1 cellular context compared by ENCODE assay signal in genomic region chr12:54417712-54418440, GRCh38.
A peak's percentile ranks its signal among the peaks of the same experiment; 100 is the strongest.
TF ChIP-seq lines count a peak whose summit lies in the region.

No MANE protein-coding gene starts in this region.

TF ChIP-seq in SK-N-SH, 30 proteins besides CTCF, POLR2A, EP300 and RAD21 (continued from another document):
- TF ChIP-seq MAX (IDR thresholded peaks at IDR 0.05; ENCODE audit: low read depth) (no peak), ZBTB33 (IDR thresholded peaks at IDR 0.05; ENCODE audit: borderline replicate concordance, low read depth) (no peak), EZH2phosphoT487 (IDR thresholded peaks at IDR 0.05; ENCODE audit: borderline replicate concordance, low read depth) (no peak), GABPA (IDR thresholded peaks at IDR 0.05; ENCODE audit: low read depth) (0 out of 2 replicates have a peak, but pooled peaks have one; percentile 32), FOXM1 (IDR thresholded peaks at IDR 0.05; ENCODE audit: low read depth) (no peak)
TF ChIP-seq in SK-N-SH: peak in this region for 1.
